Comparison of ENCODE assay signal across 17 cellular contexts in the genomic region with DNA sequence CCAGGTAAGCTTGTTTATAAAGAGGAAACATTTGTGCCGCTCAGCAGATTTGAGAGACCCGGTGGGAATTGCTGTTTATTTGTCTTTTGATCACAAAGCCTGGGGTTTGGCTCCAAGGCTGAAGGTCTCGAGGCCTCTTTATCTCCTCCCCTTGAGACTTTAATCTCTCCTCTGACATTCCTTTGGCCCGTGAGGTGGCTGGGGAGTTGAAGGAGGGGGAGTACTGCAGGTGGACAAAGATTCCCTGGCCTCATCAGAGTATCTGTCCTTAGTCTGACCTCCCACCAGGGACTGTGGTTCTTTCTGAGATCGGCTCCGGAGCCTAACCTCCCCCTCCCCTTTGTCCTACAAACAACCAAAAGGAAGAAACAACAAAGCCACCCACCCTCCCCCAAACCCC.
A peak's percentile ranks its signal among the peaks of the same experiment; 100 is the strongest.
DNase-seq lines count a peak whose midpoint lies in the region; ATAC-seq, FAIRE-seq and TF ChIP-seq lines count a peak whose summit lies in the region.
"Had no signal": no experiment of that assay in that cellular context is flagged by ENCODE, and none has a peak within 500 bp of the region (broad histone marks: within the 10 kb centered on the region; RNA-seq: fewer than 3 reads in every experiment).

No MANE protein-coding gene starts in this region.

- FAIRE-seq in pancreas (lab: Jason Lieb, UNC): no peak
- FAIRE-seq: GM19239 had no signal

- H3K27me3 ChIP-seq in BLaER1 treated with 17β-estradiol and CSF1 and Interleukin-3, amounts not matched to agents 10 nM and 100 nM: no peaks in the 10 kb centered on the region
- H3K27me3 ChIP-seq in HUES48 (ENCODE audit: control insufficient read depth, insufficient read depth, low read length) (0 out of 2 replicates have a peak, but pooled peaks cover 3% of the 10 kb centered on the region), pancreas (no peaks in the 10 kb centered on the region)

- peak overlapping the region in 10 of 11 experiments; percentile 41 to 93 (median 80); a peak in 18 of 22 replicates for H3K4me2 ChIP-seq in BLaER1 treated with 17β-estradiol and CSF1 and Interleukin-3, amounts not matched to agents 10 nM and 100 nM

- H3K9me3 Mint-ChIP-seq in activated T-cell treated with anti-CD3 and anti-CD28 coated beads, Interleukin-2, amount 50 U/mL, for 4 hours: no peaks in the 10 kb centered on the region
- H3K9me3 Mint-ChIP-seq: HFFc6 had no signal

- H3K4me3 ChIP-seq in BLaER1 treated with 17β-estradiol and CSF1 and Interleukin-3, amounts not matched to agents 10 nM and 100 nM: no peak overlapping the region
- H3K4me3 ChIP-seq in HUES48 (ENCODE audit: low read depth, low read length) (no peak overlapping the region), pancreas (no peak overlapping the region)
- H3K4me3 ChIP-seq: MG63 had no signal

- no peak overlapping the region for H3K4me3 Mint-ChIP-seq in activated T-cell treated with anti-CD3 and anti-CD28 coated beads, Interleukin-2, amount 50 U/mL, for 4 hours
- H3K4me3 Mint-ChIP-seq: HFFc6 had no signal

- H3K27me3 Mint-ChIP-seq in activated T-cell treated with anti-CD3 and anti-CD28 coated beads, Interleukin-2, amount 50 U/mL, for 4 hours (ENCODE audit: low read depth): no peaks in the 10 kb centered on the region

- H3K36me3 Mint-ChIP-seq in activated T-cell treated with anti-CD3 and anti-CD28 coated beads, Interleukin-2, amount 50 U/mL, for 4 hours (ENCODE audit: insufficient read depth): no peaks in the 10 kb centered on the region

- 6 to 20% methylated on average over 6 of the region's 6 CpGs for WGBS in pancreas, 2 donors

- ATAC-seq in pancreas: peak; percentile 44 to 69 (median 64)
- no peak for ATAC-seq in activated T-cell treated with anti-CD3 and anti-CD28 coated beads, Interleukin-2, amount 50 U/mL, for 4 hours

- peak overlapping the region in 2 of 11 experiments; percentile 24 to 39; a peak in 3 of 22 replicates for H3K9ac ChIP-seq in BLaER1 treated with 17β-estradiol and CSF1 and Interleukin-3, amounts not matched to agents 10 nM and 100 nM
- H3K9ac ChIP-seq in HUES48 (ENCODE audit: low read depth, low read length): no peak overlapping the region

- DNase-seq in iPS-NIHi11 (ENCODE audit: low spot score) (peak; percentile 16), pancreas (peak in 1 of 6 donors; percentile 56), T-helper 2 cell (no peak), cardiac septum (ENCODE audit: low spot score) (no peak)
- no peak for DNase-seq in activated T-cell treated with anti-CD3 and anti-CD28 coated beads, Interleukin-2, amount 50 U/mL, for 4 hours
- DNase-seq: COR-L47; HFFc6; IMR-90; Karpas-422; MG63; NCI-H1092; NCI-H1694; NCI-H446; NK-92 treated with Interleukin-12 subunit alpha and Interleukin-12 subunit beta, amount 100 ng/mL, for 24 hours had no signal

- H3K9me3 ChIP-seq in BLaER1 treated with 17β-estradiol and CSF1 and Interleukin-3, amounts not matched to agents 10 nM and 100 nM (replicated peaks in 1 of 11): no peaks in the 10 kb centered on the region
- H3K9me3 ChIP-seq in HUES48 (ENCODE audit: control insufficient read depth, insufficient read depth, low read length) (no peaks in the 10 kb centered on the region), pancreas (no peaks in the 10 kb centered on the region)
- H3K9me3 ChIP-seq: MG63 had no signal

- intact Hi-C loops in pancreas (cut with DNase I) (no loop called here), cardiac septum (cut with DNase I) (no loop called here)

- no peaks in the 10 kb centered on the region for H3K36me3 ChIP-seq in BLaER1 treated with 17β-estradiol and CSF1 and Interleukin-3, amounts not matched to agents 10 nM and 100 nM
- H3K36me3 ChIP-seq in HUES48 (ENCODE audit: control insufficient read depth, insufficient read depth, low read length) (no peaks in the 10 kb centered on the region), pancreas (no peaks in the 10 kb centered on the region)
- H3K36me3 ChIP-seq: MG63 had no signal

- no peak for TF ChIP-seq CTCF in pancreas (IDR thresholded peaks at IDR 0.05)

- H3K27ac ChIP-seq in BLaER1 treated with 17β-estradiol and CSF1 and Interleukin-3, amounts not matched to agents 10 nM and 100 nM: 0 out of 22 replicates have a peak overlapping the region, but pooled peaks of 1 of the 11 experiments have one; percentile 22
- H3K27ac ChIP-seq in HUES48 (ENCODE audit: low read depth, low read length) (peak overlapping the region; percentile 53), pancreas (peak overlapping the region in 2 of 4 donors; percentile 47 to 56)

- H3K4me1 ChIP-seq in BLaER1 treated with 17β-estradiol and CSF1 and Interleukin-3, amounts not matched to agents 10 nM and 100 nM: peaks cover 12 to 37% (median 24%) of the 10 kb centered on the region in 10 experiments; a peak in 18 of 20 replicates
- H3K4me1 ChIP-seq in HUES48 (ENCODE audit: control insufficient read depth, insufficient read depth, low read length) (0 out of 2 replicates have a peak, but pooled peaks cover 12% of the 10 kb centered on the region), pancreas (peaks cover 0 to 11% (median 5%) of the 10 kb centered on the region in 3 donors)

- H4K20me1 ChIP-seq in BLaER1 treated with 17β-estradiol and CSF1 and Interleukin-3, amounts not matched to agents 10 nM and 100 nM: no peaks in the 10 kb centered on the region; a peak in 1 of 22 replicates

- no peaks in the 10 kb centered on the region for H3K4me1 Mint-ChIP-seq in activated T-cell treated with anti-CD3 and anti-CD28 coated beads, Interleukin-2, amount 50 U/mL, for 4 hours (ENCODE audit: low read depth)

Comparison
In these comparisons a context has a peak if more than half of its experiments do, and no peak if none do; other contexts are left out.
1. ATAC-seq: peak in pancreas (4 of 4); none in activated T-cell treated with anti-CD3 and anti-CD28 coated beads, Interleukin-2, amount 50 U/mL, for 4 hours (0 of 2).